21 cellular contexts compared by ENCODE assay signal in the genomic region with DNA sequence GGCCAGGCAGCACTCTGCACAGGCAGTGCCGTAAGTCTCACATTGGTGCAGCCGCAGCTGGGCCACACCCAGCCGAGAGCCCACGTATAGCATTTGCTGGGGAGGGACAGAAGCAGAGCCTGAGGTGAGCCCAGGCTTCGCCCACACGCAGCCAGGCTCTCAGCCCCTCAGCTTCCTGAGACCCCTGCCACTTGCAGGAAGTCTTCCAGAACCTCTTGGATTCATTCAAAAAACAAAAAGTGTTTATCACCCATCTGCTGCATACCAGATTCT. TPM values are rescaled to one million over a fixed set of nuclear protein-coding genes. Genes with fewer than 3 reads are reported as not detected.
DNase-seq lines count a peak whose midpoint lies in the region; ATAC-seq, FAIRE-seq and TF ChIP-seq lines count a peak whose summit lies in the region.
"Had no signal": no experiment of that assay in that cellular context is flagged by ENCODE, and none has a peak within 500 bp of the region (broad histone marks: within the 10 kb centered on the region; RNA-seq: fewer than 3 reads in every experiment).

No MANE protein-coding gene starts in this region.

- ATAC-seq in PC-3 (no peak), GM18873 (IDR thresholded peaks at IDR 0.05; ENCODE audit: low FRiP score, unreplicated experiment) (no peak), GM19463 (IDR thresholded peaks at IDR 0.05; ENCODE audit: unreplicated experiment) (no peak)
- ATAC-seq: CD8-positive, alpha-beta T cell; HCT116 had no signal

- H3K9me2 ChIP-seq in PC-3 (replicated peaks; ENCODE audit: low read length), result no peaks in the 10 kb centered on the region

- no peaks in the 10 kb centered on the region for H4K20me1 ChIP-seq in PC-3 (ENCODE audit: low read length)

- no peaks in the 10 kb centered on the region for H3F3A ChIP-seq in PC-3 (ENCODE audit: low read length, unreplicated experiment)

- H3K27ac ChIP-seq in 22Rv1 (peak overlapping the region; percentile 81), PC-3 (ENCODE audit: low read length) (no peak overlapping the region), coronary artery (no peak overlapping the region), subcutaneous abdominal adipose tissue (ENCODE audit: low read depth, low read length) (peak overlapping the region; percentile 82)
- H3K27ac ChIP-seq: GM23248 had no signal

- peak overlapping the region; percentile 42; the same call in 1 of the 2 replicates for H2AFZ ChIP-seq in PC-3 (ENCODE audit: low read length)
- H2AFZ ChIP-seq: GM23248 had no signal

- intact Hi-C loops in PC-3 (cut with micrococcal nuclease), result no loop called here

- 0 out of 2 replicates have a peak overlapping the region, but pooled peaks have one; percentile 5 for H3K4me2 ChIP-seq in PC-3 (ENCODE audit: low read length)

- POLR2A ChIA-PET in PC-3 (lab: Charles Lee; ENCODE audit: unreplicated experiment), result no interaction called here

- H3K9ac ChIP-seq in PC-3 (ENCODE audit: low read length) (no peak overlapping the region), subcutaneous abdominal adipose tissue (ENCODE audit: low read length in 5 of 5) (peak overlapping the region in 1 of 5 donors; percentile 33)
- H3K9ac ChIP-seq: GM23248 had no signal

- CTCF ChIA-PET in PC-3 (lab: Charles Lee), result no interaction called here

- H3K9me3 ChIP-seq in PC-3 (ENCODE audit: low read length), result no peaks in the 10 kb centered on the region
- H3K9me3 ChIP-seq in subcutaneous abdominal adipose tissue (ENCODE audit: control insufficient read depth in 5 of 5, low read length in 5 of 5), result no peaks in the 10 kb centered on the region

- H3K27me3 ChIP-seq in PC-3 (ENCODE audit: low read length) (no peaks in the 10 kb centered on the region), subcutaneous abdominal adipose tissue (ENCODE audit: control insufficient read depth in 5 of 5, insufficient read depth in 4 of 5, low read length in 5 of 5) (no peaks in the 10 kb centered on the region)

- no peak for TF ChIP-seq POLR2A in GM12892 (IDR thresholded peaks at IDR 0.05; ENCODE audit: low read depth, low read length)

- no TSS peak for BruUV-seq in PC-3 (replicated peaks; lab: Mats Ljungman, UMichigan)

- no peak for DNase-seq in PC-3
- DNase-seq in coronary artery (ENCODE audit: low spot score), result peak; percentile 62
- no peak for DNase-seq in GM12892 (ENCODE audit: insufficient read length)
- DNase-seq: CD8-positive, alpha-beta T cell; COR-L47; DMS153; DMS79 treated with DMSO at 0.1 percent for 48 hours; EL; GDM1; GM23248; IMR-90; KBM-7 had no signal

- FAIRE-seq in GM12892 (lab: Jason Lieb, UNC), result no peak
- FAIRE-seq: A204.1, D721Med, H54 had no signal

- H3K79me2 ChIP-seq in PC-3 (ENCODE audit: low read length), result no peaks in the 10 kb centered on the region

- no peaks in the 10 kb centered on the region for H3K36me3 ChIP-seq in PC-3 (ENCODE audit: low read depth, low read length)
- peaks cover 0 to 70% (median 51%) of the 10 kb centered on the region in 5 donors for H3K36me3 ChIP-seq in subcutaneous abdominal adipose tissue (ENCODE audit: control insufficient read depth in 5 of 5, insufficient read depth in 5 of 5, low read length in 5 of 5)

- H3K4me3 ChIP-seq in PC-3 (ENCODE audit: low read length) (no peak overlapping the region), coronary artery (no peak overlapping the region), subcutaneous abdominal adipose tissue (ENCODE audit: low read depth in 1 of 5, low read length in 5 of 5) (peak overlapping the region in 1 of 5 donors; percentile 3)
- H3K4me3 ChIP-seq: GM23248 had no signal

- TF ChIP-seq CTCF in 22Rv1 (IDR thresholded peaks at IDR 0.05) (no peak), PC-3 (conservative IDR thresholded peaks at IDR 0.05; ENCODE audit: low read depth, low read length) (no peak), coronary artery (IDR thresholded peaks at IDR 0.05) (no peak)

- H3K4me1 ChIP-seq in PC-3 (ENCODE audit: insufficient read depth, low read length) (peaks cover 11% of the 10 kb centered on the region), subcutaneous abdominal adipose tissue (ENCODE audit: control insufficient read depth in 5 of 5, insufficient read depth in 5 of 5, low read length in 5 of 5) (peaks cover 27 to 100% (median 98%) of the 10 kb centered on the region in 5 donors)

RNA-seq across cellular contexts. Expression of a gene that starts 6.9 kb away (rescaled TPM):
- total RNA-seq in PC-3 (2014; rRNA removed), result 0.77 and 1.6 TPM in 2 replicates
- polyA plus RNA-seq in GM12892 (2012; ENCODE audit: missing spikeins), result not detected
- total RNA-seq: GM23248, IMR-90 had no signal
- polyA plus RNA-seq: CD14-positive monocyte had no signal

RNA-seq across cellular contexts. Expression of a gene that starts 15.8 kb away (rescaled TPM):
- total RNA-seq in PC-3 (2014; rRNA removed), result 1.9 and 4.9 TPM in 2 replicates
- polyA plus RNA-seq in GM12892 (2012; ENCODE audit: missing spikeins), result 1.7 TPM
- total RNA-seq: GM23248 had no signal
- polyA plus RNA-seq: CD14-positive monocyte, GM23248 had no signal

RNA-seq across cellular contexts. Expression of a gene that starts 17.4 kb away (rescaled TPM):
- 60.4 and 65.3 TPM in 2 replicates for total RNA-seq in PC-3 (2014; rRNA removed)
- polyA plus RNA-seq in GM12892 (2012; ENCODE audit: missing spikeins), result 19.2 TPM

RNA-seq across cellular contexts. Expression of a gene that starts 27.6 kb away (rescaled TPM):
- 7.3 and 8.5 TPM in 2 replicates for total RNA-seq in PC-3 (2014; rRNA removed)
- polyA plus RNA-seq in GM12892 (2012; ENCODE audit: missing spikeins), result 8.6 TPM

RNA-seq across cellular contexts. Expression of a gene that starts 28.2 kb away (rescaled TPM):
- 103 and 108 TPM in 2 replicates for total RNA-seq in PC-3 (2014; rRNA removed)
- 51.3 TPM for polyA plus RNA-seq in GM12892 (2012; ENCODE audit: missing spikeins)

Comparison
In these comparisons a context has a peak if more than half of its experiments do, and no peak if none do; other contexts are left out.
1. H3K27ac ChIP-seq: peak in 22Rv1 (single experiment) and subcutaneous abdominal adipose tissue (single experiment); none in PC-3 (single experiment) and coronary artery (0 of 2).